Comparison of ENCODE assay signal across 16 cellular contexts in genomic region chr1:200561856-200562214, GRCh38. TPM values are rescaled to one million over a fixed set of nuclear protein-coding genes. Genes with fewer than 3 reads are reported as not detected.
DNase-seq lines count a peak whose midpoint lies in the region; ATAC-seq and TF ChIP-seq lines count a peak whose summit lies in the region.
"Had no signal": no experiment of that assay in that cellular context is flagged by ENCODE, and none has a peak within 500 bp of the region (broad histone marks: within the 10 kb centered on the region; RNA-seq: fewer than 3 reads in every experiment).

No MANE protein-coding gene starts in this region.

- peaks cover 55% of the 10 kb centered on the region for H3K36me3 ChIP-seq in HUES6 (ENCODE audit: control insufficient read depth, insufficient read depth, low read length)
- H3K36me3 ChIP-seq: prostate gland, uterus had no signal

- H3K4me3 ChIP-seq in HUES6 (ENCODE audit: low read depth, low read length) = no peak overlapping the region
- H3K4me3 ChIP-seq: prostate gland, uterus had no signal

- H3K4me1 ChIP-seq in HUES6 (ENCODE audit: control insufficient read depth, insufficient read depth, low read length) = peaks cover 12% of the 10 kb centered on the region
- H3K4me1 ChIP-seq: prostate gland, uterus had no signal

- no peak overlapping the region for H3K9ac ChIP-seq in HUES6 (ENCODE audit: low read length)

- H3K27ac ChIP-seq in HUES6 (ENCODE audit: low read depth, low read length) = peak overlapping the region; percentile 43; the same call in 1 of the 2 replicates
- H3K27ac ChIP-seq: prostate gland, uterus, WERI-Rb-1 had no signal

- intact Hi-C loops in natural killer cell (cut with micrococcal nuclease) = no loop called here

- H3K27me3 ChIP-seq in HUES6 (ENCODE audit: control insufficient read depth, insufficient read depth, low read length) = no peaks in the 10 kb centered on the region
- H3K27me3 ChIP-seq: uterus had no signal

- no peak for ATAC-seq in natural killer cell treated with Interleukin-12 subunit alpha and Interleukin-12 subunit beta and Interleukin-15 and Interleukin-18, amount 100 ng/mL, for 72 hours
- ATAC-seq in natural killer cell (no peak), HG02610 (IDR thresholded peaks at IDR 0.05; ENCODE audit: unreplicated experiment) (peak; percentile 28), GM18861 (IDR thresholded peaks at IDR 0.05; ENCODE audit: unreplicated experiment) (no peak)
- peak in 1 of 2 donors; percentile 57 for ATAC-seq in stimulated activated naive B cell treated with anti-CD40 and anti-IgM and Interleukin-4, amounts not matched to agents 10 μg/mL and 1 μg/mL and 100 μg/mL, for 72 hours (replicated peaks)
- ATAC-seq: Right ventricle myocardium inferior had no signal

- no peak for TF ChIP-seq CTCF in natural killer cell (IDR thresholded peaks at IDR 0.05)

- peak overlapping the region; percentile 12 for H3K4me3 Mint-ChIP-seq in natural killer cell treated with Interleukin-12 subunit alpha and Interleukin-12 subunit beta and Interleukin-15 and Interleukin-18, amount 100 ng/mL, for 72 hours
- no peak overlapping the region for H3K4me3 Mint-ChIP-seq in natural killer cell
- H3K4me3 Mint-ChIP-seq in stimulated activated naive B cell treated with anti-CD40 and anti-IgM and Interleukin-4, amounts not matched to agents 10 μg/mL and 1 μg/mL and 100 μg/mL, for 72 hours = no peak overlapping the region
- H3K4me3 Mint-ChIP-seq: dendritic cell treated with granulocyte-macrophage colony-stimulating factor and Interleukin-4, amounts not matched to agents 40 ng/mL and 50 ng/mL, for 4 days had no signal

- no peak for DNase-seq in natural killer cell treated with Interleukin-12 subunit alpha and Interleukin-12 subunit beta and Interleukin-15 and Interleukin-18, amount 100 ng/mL, for 72 hours (ENCODE audit: low spot score)
- DNase-seq in natural killer cell (no peak), hepatic stellate cell (ENCODE audit: low spot score) (no peak)
- no peak for DNase-seq in stimulated activated naive B cell treated with anti-CD40 and anti-IgM and Interleukin-4, amounts not matched to agents 10 μg/mL and 1 μg/mL and 100 μg/mL, for 72 hours
- DNase-seq in NK-92 treated with Interleukin-12 subunit alpha and Interleukin-12 subunit beta, amount 100 ng/mL, for 24 hours (lab: John Stamatoyannopoulos, UW) = no peak
- DNase-seq: anterior cingulate cortex, immature natural killer cell, NCI-H524, uterus, WERI-Rb-1 had no signal

- H3K4me1 Mint-ChIP-seq in natural killer cell treated with Interleukin-12 subunit alpha and Interleukin-12 subunit beta and Interleukin-15 and Interleukin-18, amount 100 ng/mL, for 72 hours (ENCODE audit: low read depth in 2 of 2) = peaks cover 0 to 17% of the 10 kb centered on the region in 2 donors
- no peaks in the 10 kb centered on the region for H3K4me1 Mint-ChIP-seq in natural killer cell
- H3K4me1 Mint-ChIP-seq in stimulated activated naive B cell treated with anti-CD40 and anti-IgM and Interleukin-4, amounts not matched to agents 10 μg/mL and 1 μg/mL and 100 μg/mL, for 72 hours = peaks cover 2 to 10% of the 10 kb centered on the region in 2 donors
- H3K4me1 Mint-ChIP-seq: immature natural killer cell had no signal

- no peaks in the 10 kb centered on the region for H3K27me3 Mint-ChIP-seq in natural killer cell treated with Interleukin-12 subunit alpha and Interleukin-12 subunit beta and Interleukin-15 and Interleukin-18, amount 100 ng/mL, for 72 hours
- no peaks in the 10 kb centered on the region for H3K27me3 Mint-ChIP-seq in natural killer cell (ENCODE audit: low read depth in 2 of 2)
- H3K27me3 Mint-ChIP-seq in stimulated activated naive B cell treated with anti-CD40 and anti-IgM and Interleukin-4, amounts not matched to agents 10 μg/mL and 1 μg/mL and 100 μg/mL, for 72 hours = no peaks in the 10 kb centered on the region
- H3K27me3 Mint-ChIP-seq: dendritic cell treated with granulocyte-macrophage colony-stimulating factor and Interleukin-4, amounts not matched to agents 40 ng/mL and 50 ng/mL, for 4 days had no signal

- H3K27ac Mint-ChIP-seq in natural killer cell treated with Interleukin-12 subunit alpha and Interleukin-12 subunit beta and Interleukin-15 and Interleukin-18, amount 100 ng/mL, for 72 hours = no peak overlapping the region
- no peak overlapping the region for H3K27ac Mint-ChIP-seq in natural killer cell
- H3K27ac Mint-ChIP-seq in stimulated activated naive B cell treated with anti-CD40 and anti-IgM and Interleukin-4, amounts not matched to agents 10 μg/mL and 1 μg/mL and 100 μg/mL, for 72 hours = peak overlapping the region; percentile 16
- H3K27ac Mint-ChIP-seq: dendritic cell treated with granulocyte-macrophage colony-stimulating factor and Interleukin-4, amounts not matched to agents 40 ng/mL and 50 ng/mL, for 4 days had no signal

- H3K9me3 Mint-ChIP-seq in natural killer cell treated with Interleukin-12 subunit alpha and Interleukin-12 subunit beta and Interleukin-15 and Interleukin-18, amount 100 ng/mL, for 72 hours = no peaks in the 10 kb centered on the region
- H3K9me3 Mint-ChIP-seq in natural killer cell = no peaks in the 10 kb centered on the region
- H3K9me3 Mint-ChIP-seq in stimulated activated naive B cell treated with anti-CD40 and anti-IgM and Interleukin-4, amounts not matched to agents 10 μg/mL and 1 μg/mL and 100 μg/mL, for 72 hours = no peaks in the 10 kb centered on the region
- H3K9me3 Mint-ChIP-seq: dendritic cell treated with granulocyte-macrophage colony-stimulating factor and Interleukin-4, amounts not matched to agents 40 ng/mL and 50 ng/mL, for 4 days; immature natural killer cell had no signal

- no peaks in the 10 kb centered on the region for H3K36me3 Mint-ChIP-seq in natural killer cell treated with Interleukin-12 subunit alpha and Interleukin-12 subunit beta and Interleukin-15 and Interleukin-18, amount 100 ng/mL, for 72 hours
- H3K36me3 Mint-ChIP-seq in natural killer cell = no peaks in the 10 kb centered on the region
- H3K36me3 Mint-ChIP-seq in stimulated activated naive B cell treated with anti-CD40 and anti-IgM and Interleukin-4, amounts not matched to agents 10 μg/mL and 1 μg/mL and 100 μg/mL, for 72 hours = no peaks in the 10 kb centered on the region
- H3K36me3 Mint-ChIP-seq: immature natural killer cell had no signal

- H3K9me3 ChIP-seq in HUES6 (ENCODE audit: control insufficient read depth, insufficient read depth, low read depth, low read length) = no peaks in the 10 kb centered on the region
- H3K9me3 ChIP-seq: prostate gland, uterus had no signal

RNA-seq across cellular contexts. Expression of gene KIF14, which starts 58.7 kb away (rescaled TPM):
- total RNA-seq in natural killer cell treated with Interleukin-12 subunit alpha and Interleukin-12 subunit beta and Interleukin-15 and Interleukin-18, amount 100 ng/mL, for 72 hours = 10 to 100 TPM in 1 of 2 donors, 1 to 10 TPM in 1; 8.7 to 18.5 TPM
- under 1 TPM; 0.40 to 0.48 (median 0.40) TPM for total RNA-seq in natural killer cell

Comparison
In these comparisons a context has a peak if more than half of its experiments do, and no peak if none do; other contexts are left out.
1. RNA of gene KIF14, which starts 58.7 kb away (total RNA-seq): 8.7 to 18.5 TPM in natural killer cell treated with Interleukin-12 subunit alpha and Interleukin-12 subunit beta and Interleukin-15 and Interleukin-18, amount 100 ng/mL, for 72 hours; 0.40 to 0.48 TPM in natural killer cell; every median in the first group is over 4 times any median in the second.